In the genomic region with DNA sequence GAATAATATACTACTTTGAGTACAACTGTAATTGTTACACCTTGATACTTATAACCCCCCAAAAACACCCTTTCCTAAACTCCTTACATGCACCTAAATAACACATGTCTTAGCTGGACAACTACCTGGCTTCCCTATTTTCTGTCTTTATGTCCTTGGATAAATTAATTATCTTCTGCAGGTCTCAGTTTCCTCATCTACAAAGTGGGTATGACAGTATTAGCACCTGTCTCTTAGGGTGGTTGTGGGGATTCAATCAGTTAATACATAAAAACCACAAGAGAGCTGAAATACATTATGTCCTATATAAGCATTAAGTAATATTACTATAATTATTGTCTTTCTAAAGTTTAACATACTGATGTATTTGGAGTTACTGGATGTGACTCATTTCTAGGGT, we compare ENCODE assay signal across 29 cellular contexts. TPM values are rescaled to one million over a fixed set of nuclear protein-coding genes. Genes with fewer than 3 reads are reported as not detected.
"Had no signal": no experiment of that assay in that cellular context is flagged by ENCODE, and none has a peak within 500 bp of the region (broad histone marks: within the 10 kb centered on the region; RNA-seq: fewer than 3 reads in every experiment).

No MANE protein-coding gene starts in this region.

- H3K9me3 Mint-ChIP-seq: activated CD4-positive, alpha-beta T cell treated with anti-CD3 and anti-CD28 coated beads, Interleukin-2, amount 10 ng/mL, durations not matched to agents 24 days and 14 days; activated CD8-positive, alpha-beta T cell treated with anti-CD3 and anti-CD28 coated beads for 36 hours; activated naive CD8-positive, alpha-beta T cell treated with anti-CD3 and anti-CD28 coated beads, Interleukin-2, amount 10 ng/mL, durations not matched to agents 7 days and 5 days; activated T-helper 2 cell treated with anti-CD3 and anti-CD28 coated beads, Interferon-gamma antibody, Interleukin-2, Interleukin-4, amounts not matched to agents 10 μg/mL and 5 μg/mL and 100 μg/mL, durations not matched to agents 14 hours and 24 hours and 36 hours had no signal

- H3K4me1 ChIP-seq: ascending aorta, Peyer's patch had no signal

- H3K4me3 ChIP-seq: ascending aorta, Peyer's patch had no signal

- H3K27ac ChIP-seq: ascending aorta had no signal

- H3K27me3 ChIP-seq: ascending aorta, Peyer's patch had no signal

- H3K4me1 Mint-ChIP-seq: activated CD4-positive, alpha-beta T cell treated with anti-CD3 and anti-CD28 coated beads, Interleukin-2, amount 10 ng/mL, durations not matched to agents 24 days and 14 days; activated naive CD4-positive, alpha-beta T cell treated with anti-CD3 and anti-CD28 coated beads, Interleukin-2, amount 50 U/mL, for 24 hours; activated naive CD8-positive, alpha-beta T cell treated with anti-CD3 and anti-CD28 coated beads, Interleukin-2, amount 10 ng/mL, durations not matched to agents 7 days and 5 days had no signal

- H3K4me3 Mint-ChIP-seq: activated CD4-positive, alpha-beta T cell treated with anti-CD3 and anti-CD28 coated beads, Interleukin-2, amount 10 ng/mL, durations not matched to agents 24 days and 14 days; activated CD8-positive, alpha-beta T cell treated with anti-CD3 and anti-CD28 coated beads for 36 hours; activated naive CD4-positive, alpha-beta T cell treated with anti-CD3 and anti-CD28 coated beads, Interleukin-2, amount 50 U/mL, for 24 hours; activated naive CD8-positive, alpha-beta T cell treated with anti-CD3 and anti-CD28 coated beads, Interleukin-2, amount 10 ng/mL, durations not matched to agents 7 days and 5 days had no signal

- DNase-seq: activated CD4-positive, alpha-beta T cell treated with anti-CD3 and anti-CD28 coated beads, Interleukin-2, amount 10 ng/mL, durations not matched to agents 24 days and 14 days; activated CD4-positive, alpha-beta T cell treated with anti-CD3 and anti-CD28 coated beads, Interleukin-2, amount 50 U/mL, for 4 hours; activated CD8-positive, alpha-beta T cell treated with anti-CD3 and anti-CD28 coated beads for 36 hours; activated gamma-delta T cell; activated naive CD4-positive, alpha-beta T cell treated with Interleukin-2 at 50 U/mL for 16 hours; activated naive CD8-positive, alpha-beta T cell treated with anti-CD3 and anti-CD28 coated beads, Interleukin-2, amount 10 ng/mL, durations not matched to agents 7 days and 5 days; activated T-cell treated with anti-CD3 and anti-CD28 coated beads, Interleukin-2, amount 50 U/mL, for 1 hour; amygdala; Karpas-422; MM.1S; MV-4-11; NCI-H1092; NCI-H1436 treated with DMSO at 0.1 percent for 48 hours; NCI-H1694 treated with DMSO at 0.1 percent for 48 hours; NCI-H2029; NCI-H345; NCI-H524 treated with DMSO at 0.1 percent for 48 hours; PC-3; RPMI8226; SHP77 treated with DMSO at 0.1 percent for 48 hours; SW 1271; T1000 had no signal

- ATAC-seq: activated CD8-positive, alpha-beta T cell treated with anti-CD3 and anti-CD28 coated beads for 36 hours had no signal

- H3K9me3 ChIP-seq: ascending aorta, Peyer's patch had no signal

- H3K36me3 Mint-ChIP-seq: activated naive CD4-positive, alpha-beta T cell treated with anti-CD3 and anti-CD28 coated beads, Interleukin-2, amount 50 U/mL, for 24 hours; activated naive CD8-positive, alpha-beta T cell treated with anti-CD3 and anti-CD28 coated beads, Interleukin-2, amount 10 ng/mL, durations not matched to agents 7 days and 5 days had no signal

- H3K36me3 ChIP-seq: ascending aorta had no signal

RNA-seq across cellular contexts. Expression of a gene that starts 10.8 kb away (rescaled TPM):
- total RNA-seq: activated CD4-positive, alpha-beta T cell treated with anti-CD3 and anti-CD28 coated beads, Interleukin-2, amount 10 ng/mL, durations not matched to agents 24 days and 14 days; activated CD8-positive, alpha-beta memory T cell treated with anti-CD3 and anti-CD28 coated beads for 36 hours; activated CD8-positive, alpha-beta T cell treated with anti-CD3 and anti-CD28 coated beads for 36 hours; activated naive CD8-positive, alpha-beta T cell treated with anti-CD3 and anti-CD28 coated beads, Interleukin-2, amount 10 ng/mL, durations not matched to agents 7 days and 5 days; activated T-helper 2 cell treated with anti-CD3 and anti-CD28 coated beads, Interferon-gamma antibody, Interleukin-2, Interleukin-4, amounts not matched to agents 10 μg/mL and 5 μg/mL and 100 μg/mL, durations not matched to agents 14 hours and 24 hours and 36 hours had no signal

RNA-seq across cellular contexts. Expression of a gene that starts 22.6 kb away (rescaled TPM):
- total RNA-seq: activated CD4-positive, alpha-beta T cell treated with anti-CD3 and anti-CD28 coated beads, Interleukin-2, amount 10 ng/mL, durations not matched to agents 24 days and 14 days; T-helper 1 cell treated with Interleukin-12 subunit alpha and Interleukin-12 subunit beta and Interleukin-4 antibody, amounts not matched to agents 30 ng/mL and 1 ng/mL, for 36 hours; T-helper 2 cell treated with Interferon-gamma antibody and Interleukin-4, amounts not matched to agents 100 ng/mL and 5 ng/mL, for 36 hours had no signal
